ENCODE assay signal across 12 cellular contexts in the genomic region with DNA sequence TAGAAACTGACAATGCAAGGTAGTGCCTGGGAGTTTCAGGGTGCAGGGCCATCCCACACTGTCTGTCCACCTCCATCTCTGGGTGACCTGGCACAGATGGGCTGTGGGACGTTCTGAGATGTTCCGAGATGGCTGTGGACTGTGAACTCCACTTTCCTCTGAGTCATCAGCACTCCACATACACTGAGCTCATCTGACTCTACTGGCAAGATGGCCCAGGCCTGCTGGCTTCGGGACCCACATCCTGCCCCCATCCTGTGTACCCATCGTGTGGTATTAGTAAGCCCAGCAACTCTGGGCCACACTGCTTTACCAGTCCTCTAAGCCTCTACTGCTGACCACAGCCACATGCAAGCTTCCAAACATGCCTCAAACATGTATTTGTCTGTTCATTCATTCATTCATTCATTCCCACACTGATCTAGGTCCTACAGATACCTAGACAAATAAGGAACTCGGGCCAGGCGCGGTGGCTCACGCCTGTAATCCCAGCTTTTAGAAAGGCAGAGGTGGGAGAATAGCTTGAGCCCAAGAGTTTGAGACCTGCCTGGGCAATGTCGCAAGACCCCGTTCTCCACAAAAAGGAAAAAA.
A peak's percentile ranks its signal among the peaks of the same experiment; 100 is the strongest.
DNase-seq lines count a peak whose midpoint lies in the region; ATAC-seq and FAIRE-seq lines count a peak whose summit lies in the region.
"Had no signal": no experiment of that assay in that cellular context is flagged by ENCODE, and none has a peak within 500 bp of the region (broad histone marks: within the 10 kb centered on the region; RNA-seq: fewer than 3 reads in every experiment).

No MANE protein-coding gene starts in this region.

- intact Hi-C loops in right cardiac atrium (cut with DNase I), result no loop called here

- peaks cover 49% of the 10 kb centered on the region for H3K4me1 Mint-ChIP-seq in activated CD4-positive, alpha-beta memory T cell treated with anti-CD3 and anti-CD28 coated beads, Interleukin-2, amount 10 ng/mL, durations not matched to agents 7 days and 5 days

- H3K27ac ChIP-seq in KOPT-K1 (ENCODE audit: low read depth, low read length, poor library complexity, severe bottlenecking) (peak overlapping the region; percentile 56), right cardiac atrium (ENCODE audit: low read length) (no peak overlapping the region)
- H3K27ac ChIP-seq: coronary artery had no signal

- H3K36me3 Mint-ChIP-seq in activated CD4-positive, alpha-beta memory T cell treated with anti-CD3 and anti-CD28 coated beads, Interleukin-2, amount 10 ng/mL, durations not matched to agents 7 days and 5 days (ENCODE audit: low read depth), result peaks cover 3% of the 10 kb centered on the region

- H3K27me3 Mint-ChIP-seq in activated CD4-positive, alpha-beta memory T cell treated with anti-CD3 and anti-CD28 coated beads, Interleukin-2, amount 10 ng/mL, durations not matched to agents 7 days and 5 days, result no peaks in the 10 kb centered on the region

- no peak for FAIRE-seq in frontal cortex (lab: Jason Lieb, UNC)

- 76% methylated on average over 10 of the region's 10 CpGs for WGBS in right cardiac atrium

- H3K9me3 Mint-ChIP-seq in activated CD4-positive, alpha-beta memory T cell treated with anti-CD3 and anti-CD28 coated beads, Interleukin-2, amount 10 ng/mL, durations not matched to agents 7 days and 5 days, result no peaks in the 10 kb centered on the region

- DNase-seq in activated CD4-positive, alpha-beta memory T cell treated with anti-CD3 and anti-CD28 coated beads, Interleukin-2, amount 10 ng/mL, durations not matched to agents 7 days and 5 days, result peak; percentile 81
- DNase-seq in central memory CD4-positive, alpha-beta T cell, result peak; percentile 25
- peak in 2 of 3 experiments; percentile 9 to 36 for DNase-seq in stimulated activated CD4-positive, alpha-beta T cell treated with anti-CD3 and anti-CD28 coated beads, TNF-alpha, amount 100 ng/mL, for 24 hours (ENCODE audit: low read depth in 3 of 3)
- no peak for DNase-seq in right cardiac atrium
- no peak for DNase-seq in GOT3 (lab: John Stamatoyannopoulos, UW)
- no peak for DNase-seq in frontal cortex (ENCODE audit: low spot score in 2 of 2)
- DNase-seq: DMS79 treated with DMSO at 0.1 percent for 48 hours, head of caudate nucleus, NCI-H524 treated with DMSO at 0.1 percent for 48 hours had no signal

- POLR2A ChIA-PET in activated CD4-positive, alpha-beta memory T cell treated with anti-CD3 and anti-CD28 coated beads, Interleukin-2, amount 10 ng/mL, durations not matched to agents 7 days and 5 days (lab: Charles Lee), result interaction anchor here (0.9 to 2.1 kb wide), 11 partner anchors 38 to 190 kb away, joined by 3 to 8 read pairs (median 5); no protein-coding TSS in a partner anchor

- H3K27ac Mint-ChIP-seq in activated CD4-positive, alpha-beta memory T cell treated with anti-CD3 and anti-CD28 coated beads, Interleukin-2, amount 10 ng/mL, durations not matched to agents 7 days and 5 days, result peak overlapping the region; percentile 60

- ATAC-seq in right cardiac atrium, result no peak
- ATAC-seq in esophagus mucosa, result no peak

- no peak overlapping the region for H3K4me3 Mint-ChIP-seq in activated CD4-positive, alpha-beta memory T cell treated with anti-CD3 and anti-CD28 coated beads, Interleukin-2, amount 10 ng/mL, durations not matched to agents 7 days and 5 days

- peaks cover 2% of the 10 kb centered on the region for H3K4me1 ChIP-seq in right cardiac atrium (ENCODE audit: control insufficient read depth, insufficient read depth, low read length)

- H3K27me3 ChIP-seq in right cardiac atrium (ENCODE audit: control insufficient read depth, insufficient read depth), result no peaks in the 10 kb centered on the region

- CTCF ChIA-PET in activated CD4-positive, alpha-beta memory T cell treated with anti-CD3 and anti-CD28 coated beads, Interleukin-2, amount 10 ng/mL, durations not matched to agents 7 days and 5 days (lab: Charles Lee), result interaction anchor here (1.0 to 1.7 kb wide), 3 partner anchors 133 to 141 kb away, joined by 3 to 6 read pairs (median 3); no protein-coding TSS in a partner anchor

- H3K9me3 ChIP-seq in KOPT-K1 (ENCODE audit: insufficient read depth, low read length, poor library complexity, severe bottlenecking), result no peaks in the 10 kb centered on the region
- no peaks in the 10 kb centered on the region for H3K9me3 ChIP-seq in right cardiac atrium (ENCODE audit: control insufficient read depth, low read length)

- no peaks in the 10 kb centered on the region for H3K36me3 ChIP-seq in KOPT-K1 (ENCODE audit: insufficient read depth, low read length)

- H3K4me3 ChIP-seq in right cardiac atrium (ENCODE audit: low read length), result no peak overlapping the region
- H3K4me3 ChIP-seq: coronary artery had no signal

Comparison
In these comparisons a context has a peak if more than half of its experiments do, and no peak if none do; other contexts are left out.
1. DNase-seq: peak in activated CD4-positive, alpha-beta memory T cell treated with anti-CD3 and anti-CD28 coated beads, Interleukin-2, amount 10 ng/mL, durations not matched to agents 7 days and 5 days (single experiment), central memory CD4-positive, alpha-beta T cell (single experiment) and stimulated activated CD4-positive, alpha-beta T cell treated with anti-CD3 and anti-CD28 coated beads, TNF-alpha, amount 100 ng/mL, for 24 hours (2 of 3); none in right cardiac atrium (0 of 3), GOT3 (single experiment) and frontal cortex (0 of 2).